Comparison of ENCODE assay signal across 11 cellular contexts in the genomic region with DNA sequence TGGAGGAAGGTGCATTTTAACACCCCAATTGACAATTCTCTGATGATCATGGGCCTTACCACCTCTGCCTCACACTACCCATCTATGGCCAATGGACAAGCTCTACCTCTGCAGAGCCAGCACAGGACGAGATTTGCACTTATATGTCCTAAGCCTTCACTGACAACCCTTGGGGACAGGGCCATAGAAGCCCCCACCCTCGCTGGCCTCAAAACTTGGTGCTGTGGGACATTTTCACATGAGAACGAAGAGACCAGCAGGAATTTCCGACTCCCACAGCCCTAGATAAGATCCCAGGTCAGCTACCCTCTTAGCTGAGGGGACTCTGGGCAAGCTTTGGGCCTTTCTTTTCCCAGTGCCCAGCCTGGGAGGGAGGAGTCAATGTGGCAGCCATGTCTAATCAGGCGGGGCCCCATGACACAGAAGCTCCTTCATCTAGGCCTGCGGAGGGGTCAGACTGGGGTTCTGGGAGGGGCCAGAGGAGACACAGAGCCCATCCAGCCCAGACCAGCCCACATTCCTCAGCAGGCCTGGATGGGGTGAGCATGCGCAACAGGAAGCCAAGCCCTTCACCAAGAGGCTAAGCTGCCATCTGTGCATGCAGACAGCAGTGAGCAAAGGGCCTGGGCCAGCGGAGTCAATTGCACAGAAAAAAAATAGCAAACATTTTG. TPM values are rescaled to one million over a fixed set of nuclear protein-coding genes. Genes with fewer than 3 reads are reported as not detected.
DNase-seq lines count a peak whose midpoint lies in the region; ATAC-seq, FAIRE-seq and TF ChIP-seq lines count a peak whose summit lies in the region.
"Had no signal": no experiment of that assay in that cellular context is flagged by ENCODE, and none has a peak within 500 bp of the region (broad histone marks: within the 10 kb centered on the region; RNA-seq: fewer than 3 reads in every experiment).

No MANE protein-coding gene starts in this region.

- H3K4me1 Mint-ChIP-seq in activated CD4-positive, alpha-beta T cell treated with anti-CD3 and anti-CD28 coated beads, Interleukin-2, amount 10 ng/mL, durations not matched to agents 7 days and 5 days: no peaks in the 10 kb centered on the region

- no peak overlapping the region for H3K27ac Mint-ChIP-seq in activated CD4-positive, alpha-beta T cell treated with anti-CD3 and anti-CD28 coated beads, Interleukin-2, amount 10 ng/mL, durations not matched to agents 7 days and 5 days

- peaks cover 22% of the 10 kb centered on the region for H3K4me1 ChIP-seq in NT2/D1 (ENCODE audit: insufficient read depth, insufficient read length)

- H3K9me3 ChIP-seq in NT2/D1 (ENCODE audit: insufficient read depth, low read length): no peaks in the 10 kb centered on the region
- H3K9me3 ChIP-seq: thyroid gland had no signal

- no peaks in the 10 kb centered on the region for H3K36me3 Mint-ChIP-seq in activated CD4-positive, alpha-beta T cell treated with anti-CD3 and anti-CD28 coated beads, Interleukin-2, amount 10 ng/mL, durations not matched to agents 7 days and 5 days (ENCODE audit: low read depth)

- CTCF ChIA-PET in activated CD4-positive, alpha-beta T cell treated with anti-CD3 and anti-CD28 coated beads, Interleukin-2, amount 10 ng/mL, durations not matched to agents 7 days and 5 days (lab: Charles Lee): interaction anchor here (0.5 kb wide), 1 partner anchor 726 kb away, joined by 3 read pairs; no protein-coding TSS in a partner anchor

- H3K27me3 ChIP-seq in NT2/D1 (ENCODE audit: insufficient read depth, insufficient read length): no peaks in the 10 kb centered on the region
- H3K27me3 ChIP-seq: thyroid gland had no signal

- ATAC-seq in HG03521 (IDR thresholded peaks at IDR 0.05; ENCODE audit: unreplicated experiment): no peak

- no peaks in the 10 kb centered on the region for H3K9me3 Mint-ChIP-seq in activated CD4-positive, alpha-beta T cell treated with anti-CD3 and anti-CD28 coated beads, Interleukin-2, amount 10 ng/mL, durations not matched to agents 7 days and 5 days

- H3K36me3 ChIP-seq in NT2/D1 (ENCODE audit: insufficient read depth, insufficient read length, low read length): no peaks in the 10 kb centered on the region
- H3K36me3 ChIP-seq: thyroid gland had no signal

- H3K9ac ChIP-seq in NT2/D1 (ENCODE audit: insufficient read length, low read depth): no peak overlapping the region

- H3K4me3 Mint-ChIP-seq in activated CD4-positive, alpha-beta T cell treated with anti-CD3 and anti-CD28 coated beads, Interleukin-2, amount 10 ng/mL, durations not matched to agents 7 days and 5 days: no peak overlapping the region

- POLR2A ChIA-PET in activated CD4-positive, alpha-beta T cell treated with anti-CD3 and anti-CD28 coated beads, Interleukin-2, amount 10 ng/mL, durations not matched to agents 7 days and 5 days (lab: Charles Lee): no interaction called here

- no peak for TF ChIP-seq POLR2A in GM12891 (IDR thresholded peaks at IDR 0.05; ENCODE audit: low read depth, low read length)

- FAIRE-seq in GM12891 (lab: Jason Lieb, UNC): no peak

- H3K4me3 ChIP-seq in NT2/D1 (ENCODE audit: insufficient read length, low read depth): no peak overlapping the region
- H3K4me3 ChIP-seq: lung, thyroid gland had no signal

- peak; percentile 51 for DNase-seq in AG08395 (ENCODE audit: low spot score)
- peak; percentile 88 for DNase-seq in NT2/D1 (ENCODE audit: low read depth, low spot score)
- peak; percentile 45 for DNase-seq in fibroblast of peridontal ligament (ENCODE audit: extremely low read depth)
- peak; percentile 15 for DNase-seq in middle frontal gyrus (ENCODE audit: extremely low spot score, low spot score)
- no peak for DNase-seq in SIG-M5 (lab: John Stamatoyannopoulos, UW)
- no peak for DNase-seq in activated CD4-positive, alpha-beta T cell treated with anti-CD3 and anti-CD28 coated beads, Interleukin-2, amount 10 ng/mL, durations not matched to agents 7 days and 5 days
- no peak for DNase-seq in GM12891 (ENCODE audit: insufficient read length, low spot score)
- DNase-seq: stimulated activated CD4-positive, alpha-beta T cell treated with anti-CD3 and anti-CD28 coated beads, Interleukin-1b, Interleukin-23, amount 100 ng/mL, for 48 hours had no signal

- no peaks in the 10 kb centered on the region for H3K27me3 Mint-ChIP-seq in activated CD4-positive, alpha-beta T cell treated with anti-CD3 and anti-CD28 coated beads, Interleukin-2, amount 10 ng/mL, durations not matched to agents 7 days and 5 days

TF ChIP-seq in GM12891, 5 proteins besides CTCF, POLR2A, EP300 and RAD21:
- TF ChIP-seq POU2F2 (IDR thresholded peaks at IDR 0.05; ENCODE audit: low read depth, low read length): no peak
- no peak for TF ChIP-seq POLR2AphosphoS5 (IDR thresholded peaks at IDR 0.05; ENCODE audit: low read depth, low read length)
- no peak for TF ChIP-seq PAX5 (IDR thresholded peaks at IDR 0.05; ENCODE audit: insufficient read depth, low read length, severe bottlenecking)
- TF ChIP-seq SPI1 (IDR thresholded peaks at IDR 0.05; ENCODE audit: low read depth, low read length): no peak
- no peak for TF ChIP-seq TAF1 (IDR thresholded peaks at IDR 0.05; ENCODE audit: low read depth, low read length)

RNA-seq across cellular contexts. Expression of gene PJA1, which starts 12.1 kb away (rescaled TPM):
- 10 to 100 TPM; 12.6 to 14.0 TPM for total RNA-seq in activated CD4-positive, alpha-beta T cell treated with anti-CD3 and anti-CD28 coated beads, Interleukin-2, amount 10 ng/mL, durations not matched to agents 7 days and 5 days
- polyA plus RNA-seq in GM12891 (2012; ENCODE audit: low read depth, missing spikeins): 8.7 TPM

Comparison
In these comparisons a context has a peak if more than half of its experiments do, and no peak if none do; other contexts are left out.
1. DNase-seq: peak in AG08395 (single experiment), NT2/D1 (single experiment), fibroblast of peridontal ligament (single experiment) and middle frontal gyrus (single experiment); none in SIG-M5 (single experiment), activated CD4-positive, alpha-beta T cell treated with anti-CD3 and anti-CD28 coated beads, Interleukin-2, amount 10 ng/mL, durations not matched to agents 7 days and 5 days (single experiment) and GM12891 (single experiment).